ENCODE assay signal across 1 cellular context in the genomic region with DNA sequence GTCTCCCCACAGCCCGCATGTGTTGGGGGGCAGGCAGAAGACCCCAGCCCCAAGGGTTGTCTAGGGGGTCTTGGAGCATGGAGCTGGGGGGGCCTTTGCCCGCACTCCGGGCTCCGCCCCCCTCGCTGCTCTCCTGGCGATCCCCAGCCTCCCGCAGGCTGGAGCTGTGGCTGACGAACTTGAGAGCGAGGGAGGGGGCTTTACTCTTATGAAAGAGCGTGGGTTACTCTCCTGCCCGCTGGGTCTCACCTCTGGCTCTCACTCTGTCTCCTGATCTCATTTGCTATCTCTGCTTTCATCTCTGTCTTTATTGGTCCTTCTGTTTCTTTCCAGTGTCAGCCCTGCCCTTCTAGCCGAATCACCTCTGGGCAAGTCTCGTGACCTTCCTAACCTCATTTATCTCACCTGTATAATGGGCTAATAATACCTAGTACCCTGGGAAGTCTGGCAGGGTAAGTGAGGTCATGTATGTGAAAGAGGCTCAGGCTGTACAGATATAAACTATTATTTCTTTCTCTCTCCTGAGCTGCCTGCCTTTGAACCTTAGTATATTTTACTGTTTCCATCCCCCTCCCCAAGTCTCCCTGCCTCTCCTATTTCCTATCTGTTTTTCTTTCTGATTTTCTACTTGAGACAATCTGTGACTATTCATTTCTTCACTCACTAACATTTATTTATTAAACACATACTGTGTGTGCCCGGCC.
TF ChIP-seq lines count a peak whose summit lies in the region.

No MANE protein-coding gene starts in this region.

TF ChIP-seq in GM12878, 131 proteins besides CTCF, POLR2A, EP300 and RAD21 (continued from another document and continues in another):
- TF ChIP-seq, protein P1, sequence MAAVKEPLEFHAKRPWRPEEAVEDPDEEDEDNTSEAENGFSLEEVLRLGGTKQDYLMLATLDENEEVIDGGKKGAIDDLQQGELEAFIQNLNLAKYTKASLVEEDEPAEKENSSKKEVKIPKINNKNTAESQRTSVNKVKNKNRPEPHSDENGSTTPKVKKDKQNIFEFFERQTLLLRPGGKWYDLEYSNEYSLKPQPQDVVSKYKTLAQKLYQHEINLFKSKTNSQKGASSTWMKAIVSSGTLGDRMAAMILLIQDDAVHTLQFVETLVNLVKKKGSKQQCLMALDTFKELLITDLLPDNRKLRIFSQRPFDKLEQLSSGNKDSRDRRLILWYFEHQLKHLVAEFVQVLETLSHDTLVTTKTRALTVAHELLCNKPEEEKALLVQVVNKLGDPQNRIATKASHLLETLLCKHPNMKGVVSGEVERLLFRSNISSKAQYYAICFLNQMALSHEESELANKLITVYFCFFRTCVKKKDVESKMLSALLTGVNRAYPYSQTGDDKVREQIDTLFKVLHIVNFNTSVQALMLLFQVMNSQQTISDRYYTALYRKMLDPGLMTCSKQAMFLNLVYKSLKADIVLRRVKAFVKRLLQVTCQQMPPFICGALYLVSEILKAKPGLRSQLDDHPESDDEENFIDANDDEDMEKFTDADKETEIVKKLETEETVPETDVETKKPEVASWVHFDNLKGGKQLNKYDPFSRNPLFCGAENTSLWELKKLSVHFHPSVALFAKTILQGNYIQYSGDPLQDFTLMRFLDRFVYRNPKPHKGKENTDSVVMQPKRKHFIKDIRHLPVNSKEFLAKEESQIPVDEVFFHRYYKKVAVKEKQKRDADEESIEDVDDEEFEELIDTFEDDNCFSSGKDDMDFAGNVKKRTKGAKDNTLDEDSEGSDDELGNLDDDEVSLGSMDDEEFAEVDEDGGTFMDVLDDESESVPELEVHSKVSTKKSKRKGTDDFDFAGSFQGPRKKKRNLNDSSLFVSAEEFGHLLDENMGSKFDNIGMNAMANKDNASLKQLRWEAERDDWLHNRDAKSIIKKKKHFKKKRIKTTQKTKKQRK (IDR thresholded peaks at IDR 0.05; ENCODE audit: low read depth, low read length), result no peak
- TF ChIP-seq BRCA1 (IDR thresholded peaks at IDR 0.05; ENCODE audit: low read depth, low read length), result no peak
- TF ChIP-seq CHD4 (IDR thresholded peaks at IDR 0.05), result no peak
- TF ChIP-seq, protein P2, sequence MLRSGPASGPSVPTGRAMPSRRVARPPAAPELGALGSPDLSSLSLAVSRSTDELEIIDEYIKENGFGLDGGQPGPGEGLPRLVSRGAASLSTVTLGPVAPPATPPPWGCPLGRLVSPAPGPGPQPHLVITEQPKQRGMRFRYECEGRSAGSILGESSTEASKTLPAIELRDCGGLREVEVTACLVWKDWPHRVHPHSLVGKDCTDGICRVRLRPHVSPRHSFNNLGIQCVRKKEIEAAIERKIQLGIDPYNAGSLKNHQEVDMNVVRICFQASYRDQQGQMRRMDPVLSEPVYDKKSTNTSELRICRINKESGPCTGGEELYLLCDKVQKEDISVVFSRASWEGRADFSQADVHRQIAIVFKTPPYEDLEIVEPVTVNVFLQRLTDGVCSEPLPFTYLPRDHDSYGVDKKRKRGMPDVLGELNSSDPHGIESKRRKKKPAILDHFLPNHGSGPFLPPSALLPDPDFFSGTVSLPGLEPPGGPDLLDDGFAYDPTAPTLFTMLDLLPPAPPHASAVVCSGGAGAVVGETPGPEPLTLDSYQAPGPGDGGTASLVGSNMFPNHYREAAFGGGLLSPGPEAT (IDR thresholded peaks at IDR 0.05; ENCODE audit: low read depth), result peak; percentile 18; the same call in 1 of the 2 replicates
- TF ChIP-seq YY1 (IDR thresholded peaks at IDR 0.05; ENCODE audit: low read depth, low read length), result no peak
- TF ChIP-seq FOXK2 (IDR thresholded peaks at IDR 0.05), result no peak
- TF ChIP-seq SIN3A (IDR thresholded peaks at IDR 0.05; ENCODE audit: low read depth, low read length), result no peak
- TF ChIP-seq LARP7 (IDR thresholded peaks at IDR 0.05), result no peak
- TF ChIP-seq CHD2 (IDR thresholded peaks at IDR 0.05; ENCODE audit: borderline replicate concordance, low read depth, low read length), result no peak
- TF ChIP-seq MYC (IDR thresholded peaks at IDR 0.05; ENCODE audit: insufficient read depth, insufficient read length, insufficient replicate concordance, low read length, severe bottlenecking), result no peak
- TF ChIP-seq, protein P3, sequence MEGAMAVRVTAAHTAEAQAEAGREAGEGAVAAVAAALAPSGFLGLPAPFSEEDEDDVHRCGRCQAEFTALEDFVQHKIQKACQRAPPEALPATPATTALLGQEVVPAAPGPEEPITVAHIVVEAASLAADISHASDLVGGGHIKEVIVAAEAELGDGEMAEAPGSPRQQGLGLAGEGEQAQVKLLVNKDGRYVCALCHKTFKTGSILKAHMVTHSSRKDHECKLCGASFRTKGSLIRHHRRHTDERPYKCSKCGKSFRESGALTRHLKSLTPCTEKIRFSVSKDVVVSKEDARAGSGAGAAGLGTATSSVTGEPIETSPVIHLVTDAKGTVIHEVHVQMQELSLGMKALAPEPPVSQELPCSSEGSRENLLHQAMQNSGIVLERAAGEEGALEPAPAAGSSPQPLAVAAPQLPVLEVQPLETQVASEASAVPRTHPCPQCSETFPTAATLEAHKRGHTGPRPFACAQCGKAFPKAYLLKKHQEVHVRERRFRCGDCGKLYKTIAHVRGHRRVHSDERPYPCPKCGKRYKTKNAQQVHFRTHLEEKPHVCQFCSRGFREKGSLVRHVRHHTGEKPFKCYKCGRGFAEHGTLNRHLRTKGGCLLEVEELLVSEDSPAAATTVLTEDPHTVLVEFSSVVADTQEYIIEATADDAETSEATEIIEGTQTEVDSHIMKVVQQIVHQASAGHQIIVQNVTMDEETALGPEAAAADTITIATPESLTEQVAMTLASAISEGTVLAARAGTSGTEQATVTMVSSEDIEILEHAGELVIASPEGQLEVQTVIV (IDR thresholded peaks at IDR 0.05; ENCODE audit: borderline replicate concordance, partially characterized antibody), result no peak
- TF ChIP-seq, protein P4, sequence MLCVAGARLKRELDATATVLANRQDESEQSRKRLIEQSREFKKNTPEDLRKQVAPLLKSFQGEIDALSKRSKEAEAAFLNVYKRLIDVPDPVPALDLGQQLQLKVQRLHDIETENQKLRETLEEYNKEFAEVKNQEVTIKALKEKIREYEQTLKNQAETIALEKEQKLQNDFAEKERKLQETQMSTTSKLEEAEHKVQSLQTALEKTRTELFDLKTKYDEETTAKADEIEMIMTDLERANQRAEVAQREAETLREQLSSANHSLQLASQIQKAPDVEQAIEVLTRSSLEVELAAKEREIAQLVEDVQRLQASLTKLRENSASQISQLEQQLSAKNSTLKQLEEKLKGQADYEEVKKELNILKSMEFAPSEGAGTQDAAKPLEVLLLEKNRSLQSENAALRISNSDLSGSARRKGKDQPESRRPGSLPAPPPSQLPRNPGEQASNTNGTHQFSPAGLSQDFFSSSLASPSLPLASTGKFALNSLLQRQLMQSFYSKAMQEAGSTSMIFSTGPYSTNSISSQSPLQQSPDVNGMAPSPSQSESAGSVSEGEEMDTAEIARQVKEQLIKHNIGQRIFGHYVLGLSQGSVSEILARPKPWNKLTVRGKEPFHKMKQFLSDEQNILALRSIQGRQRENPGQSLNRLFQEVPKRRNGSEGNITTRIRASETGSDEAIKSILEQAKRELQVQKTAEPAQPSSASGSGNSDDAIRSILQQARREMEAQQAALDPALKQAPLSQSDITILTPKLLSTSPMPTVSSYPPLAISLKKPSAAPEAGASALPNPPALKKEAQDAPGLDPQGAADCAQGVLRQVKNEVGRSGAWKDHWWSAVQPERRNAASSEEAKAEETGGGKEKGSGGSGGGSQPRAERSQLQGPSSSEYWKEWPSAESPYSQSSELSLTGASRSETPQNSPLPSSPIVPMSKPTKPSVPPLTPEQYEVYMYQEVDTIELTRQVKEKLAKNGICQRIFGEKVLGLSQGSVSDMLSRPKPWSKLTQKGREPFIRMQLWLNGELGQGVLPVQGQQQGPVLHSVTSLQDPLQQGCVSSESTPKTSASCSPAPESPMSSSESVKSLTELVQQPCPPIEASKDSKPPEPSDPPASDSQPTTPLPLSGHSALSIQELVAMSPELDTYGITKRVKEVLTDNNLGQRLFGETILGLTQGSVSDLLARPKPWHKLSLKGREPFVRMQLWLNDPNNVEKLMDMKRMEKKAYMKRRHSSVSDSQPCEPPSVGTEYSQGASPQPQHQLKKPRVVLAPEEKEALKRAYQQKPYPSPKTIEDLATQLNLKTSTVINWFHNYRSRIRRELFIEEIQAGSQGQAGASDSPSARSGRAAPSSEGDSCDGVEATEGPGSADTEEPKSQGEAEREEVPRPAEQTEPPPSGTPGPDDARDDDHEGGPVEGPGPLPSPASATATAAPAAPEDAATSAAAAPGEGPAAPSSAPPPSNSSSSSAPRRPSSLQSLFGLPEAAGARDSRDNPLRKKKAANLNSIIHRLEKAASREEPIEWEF (IDR thresholded peaks at IDR 0.05; ENCODE audit: insufficient replicate concordance, low read depth, low read length), result no peak
- TF ChIP-seq SMARCA5 (IDR thresholded peaks at IDR 0.05), result peak; percentile 79; the same call in 1 of the 2 replicates
- TF ChIP-seq FOXM1 (IDR thresholded peaks at IDR 0.05; ENCODE audit: low read depth, low read length), result no peak
- TF ChIP-seq MTA3 (IDR thresholded peaks at IDR 0.05; ENCODE audit: borderline replicate concordance, low read length), result no peak
- no peak for TF ChIP-seq BCL11A (IDR thresholded peaks at IDR 0.05; ENCODE audit: low read depth, low read length)
- TF ChIP-seq CBX3 (IDR thresholded peaks at IDR 0.05; ENCODE audit: borderline replicate concordance, low read depth), result no peak
- no peak for TF ChIP-seq ZNF24 (IDR thresholded peaks at IDR 0.05)
- TF ChIP-seq, protein P5, sequence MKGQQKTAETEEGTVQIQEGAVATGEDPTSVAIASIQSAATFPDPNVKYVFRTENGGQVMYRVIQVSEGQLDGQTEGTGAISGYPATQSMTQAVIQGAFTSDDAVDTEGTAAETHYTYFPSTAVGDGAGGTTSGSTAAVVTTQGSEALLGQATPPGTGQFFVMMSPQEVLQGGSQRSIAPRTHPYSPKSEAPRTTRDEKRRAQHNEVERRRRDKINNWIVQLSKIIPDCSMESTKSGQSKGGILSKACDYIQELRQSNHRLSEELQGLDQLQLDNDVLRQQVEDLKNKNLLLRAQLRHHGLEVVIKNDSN (IDR thresholded peaks at IDR 0.05; ENCODE audit: borderline replicate concordance, extremely low read length, insufficient read depth, low read depth, low read length), result no peak
- no peak for TF ChIP-seq ZZZ3 (IDR thresholded peaks at IDR 0.05; ENCODE audit: control insufficient read depth, insufficient read length, low read depth)
- TF ChIP-seq NR2C1 (IDR thresholded peaks at IDR 0.05), result no peak
- no peak for TF ChIP-seq RBBP5 (conservative IDR thresholded peaks at IDR 0.05)
- TF ChIP-seq TCF3 (IDR thresholded peaks at IDR 0.05; ENCODE audit: borderline replicate concordance, insufficient read depth, low read depth, low read length), result no peak
- no peak for TF ChIP-seq TCF12 (IDR thresholded peaks at IDR 0.05; ENCODE audit: low read depth, low read length)
- no peak for TF ChIP-seq ZNF207 (IDR thresholded peaks at IDR 0.05; ENCODE audit: borderline replicate concordance)
- TF ChIP-seq, protein P6, sequence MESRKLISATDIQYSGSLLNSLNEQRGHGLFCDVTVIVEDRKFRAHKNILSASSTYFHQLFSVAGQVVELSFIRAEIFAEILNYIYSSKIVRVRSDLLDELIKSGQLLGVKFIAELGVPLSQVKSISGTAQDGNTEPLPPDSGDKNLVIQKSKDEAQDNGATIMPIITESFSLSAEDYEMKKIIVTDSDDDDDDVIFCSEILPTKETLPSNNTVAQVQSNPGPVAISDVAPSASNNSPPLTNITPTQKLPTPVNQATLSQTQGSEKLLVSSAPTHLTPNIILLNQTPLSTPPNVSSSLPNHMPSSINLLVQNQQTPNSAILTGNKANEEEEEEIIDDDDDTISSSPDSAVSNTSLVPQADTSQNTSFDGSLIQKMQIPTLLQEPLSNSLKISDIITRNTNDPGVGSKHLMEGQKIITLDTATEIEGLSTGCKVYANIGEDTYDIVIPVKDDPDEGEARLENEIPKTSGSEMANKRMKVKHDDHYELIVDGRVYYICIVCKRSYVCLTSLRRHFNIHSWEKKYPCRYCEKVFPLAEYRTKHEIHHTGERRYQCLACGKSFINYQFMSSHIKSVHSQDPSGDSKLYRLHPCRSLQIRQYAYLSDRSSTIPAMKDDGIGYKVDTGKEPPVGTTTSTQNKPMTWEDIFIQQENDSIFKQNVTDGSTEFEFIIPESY (IDR thresholded peaks at IDR 0.05), result no peak
- no peak for TF ChIP-seq STAT1 (conservative IDR thresholded peaks at IDR 0.05)
- no peak for TF ChIP-seq POU2F2 (IDR thresholded peaks at IDR 0.05; ENCODE audit: borderline replicate concordance, low read depth, low read length)
- no peak for TF ChIP-seq RELA (IDR thresholded peaks at IDR 0.05; ENCODE audit: borderline replicate concordance, partially characterized antibody)
- TF ChIP-seq STAT3 (IDR thresholded peaks at IDR 0.05; ENCODE audit: low read depth, low read length), result no peak
- TF ChIP-seq, protein P7, sequence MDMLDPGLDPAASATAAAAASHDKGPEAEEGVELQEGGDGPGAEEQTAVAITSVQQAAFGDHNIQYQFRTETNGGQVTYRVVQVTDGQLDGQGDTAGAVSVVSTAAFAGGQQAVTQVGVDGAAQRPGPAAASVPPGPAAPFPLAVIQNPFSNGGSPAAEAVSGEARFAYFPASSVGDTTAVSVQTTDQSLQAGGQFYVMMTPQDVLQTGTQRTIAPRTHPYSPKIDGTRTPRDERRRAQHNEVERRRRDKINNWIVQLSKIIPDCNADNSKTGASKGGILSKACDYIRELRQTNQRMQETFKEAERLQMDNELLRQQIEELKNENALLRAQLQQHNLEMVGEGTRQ (IDR thresholded peaks at IDR 0.05; ENCODE audit: borderline replicate concordance, low read depth, low read length), result no peak
- TF ChIP-seq, protein P8, sequence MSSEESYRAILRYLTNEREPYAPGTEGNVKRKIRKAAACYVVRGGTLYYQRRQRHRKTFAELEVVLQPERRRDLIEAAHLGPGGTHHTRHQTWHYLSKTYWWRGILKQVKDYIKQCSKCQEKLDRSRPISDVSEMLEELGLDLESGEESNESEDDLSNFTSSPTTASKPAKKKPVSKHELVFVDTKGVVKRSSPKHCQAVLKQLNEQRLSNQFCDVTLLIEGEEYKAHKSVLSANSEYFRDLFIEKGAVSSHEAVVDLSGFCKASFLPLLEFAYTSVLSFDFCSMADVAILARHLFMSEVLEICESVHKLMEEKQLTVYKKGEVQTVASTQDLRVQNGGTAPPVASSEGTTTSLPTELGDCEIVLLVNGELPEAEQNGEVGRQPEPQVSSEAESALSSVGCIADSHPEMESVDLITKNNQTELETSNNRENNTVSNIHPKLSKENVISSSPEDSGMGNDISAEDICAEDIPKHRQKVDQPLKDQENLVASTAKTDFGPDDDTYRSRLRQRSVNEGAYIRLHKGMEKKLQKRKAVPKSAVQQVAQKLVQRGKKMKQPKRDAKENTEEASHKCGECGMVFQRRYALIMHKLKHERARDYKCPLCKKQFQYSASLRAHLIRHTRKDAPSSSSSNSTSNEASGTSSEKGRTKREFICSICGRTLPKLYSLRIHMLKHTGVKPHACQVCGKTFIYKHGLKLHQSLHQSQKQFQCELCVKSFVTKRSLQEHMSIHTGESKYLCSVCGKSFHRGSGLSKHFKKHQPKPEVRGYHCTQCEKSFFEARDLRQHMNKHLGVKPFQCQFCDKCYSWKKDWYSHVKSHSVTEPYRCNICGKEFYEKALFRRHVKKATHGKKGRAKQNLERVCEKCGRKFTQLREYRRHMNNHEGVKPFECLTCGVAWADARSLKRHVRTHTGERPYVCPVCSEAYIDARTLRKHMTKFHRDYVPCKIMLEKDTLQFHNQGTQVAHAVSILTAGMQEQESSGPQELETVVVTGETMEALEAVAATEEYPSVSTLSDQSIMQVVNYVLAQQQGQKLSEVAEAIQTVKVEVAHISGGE (CRISPR knock-in tag; IDR thresholded peaks at IDR 0.05), result no peak
- TF ChIP-seq IRF4 (IDR thresholded peaks at IDR 0.05; ENCODE audit: low read depth, low read length), result no peak
- no peak for TF ChIP-seq CHD1 (IDR thresholded peaks at IDR 0.05; ENCODE audit: low read depth, low read length)
- no peak for TF ChIP-seq PAX8 (IDR thresholded peaks at IDR 0.05)
